In the genomic region with DNA sequence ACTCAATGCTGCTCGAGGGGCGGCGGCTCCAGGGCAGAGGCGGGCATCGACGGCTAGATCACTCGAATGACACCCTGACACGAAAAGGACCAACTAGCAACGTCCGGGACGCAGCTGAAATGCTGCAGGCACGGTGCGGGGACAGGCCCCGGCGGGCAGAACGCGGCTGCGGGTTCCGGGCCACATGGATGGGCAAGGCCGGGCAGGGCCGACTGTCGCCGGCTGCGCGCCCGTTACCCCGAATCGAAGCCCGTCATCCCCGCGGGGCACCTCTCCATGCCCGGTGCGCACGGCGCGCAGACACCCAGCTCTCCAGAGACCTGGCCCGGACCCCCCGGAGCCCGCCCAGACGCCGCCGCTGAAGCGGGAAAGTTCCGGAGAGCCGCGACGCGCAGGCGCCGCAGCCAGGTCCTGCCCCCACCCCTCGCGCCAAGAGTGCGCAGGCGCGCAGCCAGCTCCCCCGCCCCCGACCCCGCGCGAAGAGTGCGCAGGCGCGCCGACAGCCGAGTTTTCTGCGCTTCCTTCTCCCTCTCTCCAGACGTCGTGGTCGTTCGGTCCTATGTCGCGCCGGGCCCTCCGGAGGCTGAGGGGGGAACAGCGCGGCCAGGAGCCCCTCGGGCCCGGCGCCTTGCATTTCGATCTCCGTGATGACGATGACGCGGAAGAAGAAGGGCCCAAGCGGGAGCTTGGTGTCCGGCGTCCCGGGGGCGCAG, we compare ENCODE assay signal across 8 cellular contexts. TPM values are rescaled to one million over a fixed set of nuclear protein-coding genes. Genes with fewer than 3 reads are reported as not detected.
DNase-seq lines count a peak whose midpoint lies in the region; ATAC-seq and TF ChIP-seq lines count a peak whose summit lies in the region.

A gene with protein sequence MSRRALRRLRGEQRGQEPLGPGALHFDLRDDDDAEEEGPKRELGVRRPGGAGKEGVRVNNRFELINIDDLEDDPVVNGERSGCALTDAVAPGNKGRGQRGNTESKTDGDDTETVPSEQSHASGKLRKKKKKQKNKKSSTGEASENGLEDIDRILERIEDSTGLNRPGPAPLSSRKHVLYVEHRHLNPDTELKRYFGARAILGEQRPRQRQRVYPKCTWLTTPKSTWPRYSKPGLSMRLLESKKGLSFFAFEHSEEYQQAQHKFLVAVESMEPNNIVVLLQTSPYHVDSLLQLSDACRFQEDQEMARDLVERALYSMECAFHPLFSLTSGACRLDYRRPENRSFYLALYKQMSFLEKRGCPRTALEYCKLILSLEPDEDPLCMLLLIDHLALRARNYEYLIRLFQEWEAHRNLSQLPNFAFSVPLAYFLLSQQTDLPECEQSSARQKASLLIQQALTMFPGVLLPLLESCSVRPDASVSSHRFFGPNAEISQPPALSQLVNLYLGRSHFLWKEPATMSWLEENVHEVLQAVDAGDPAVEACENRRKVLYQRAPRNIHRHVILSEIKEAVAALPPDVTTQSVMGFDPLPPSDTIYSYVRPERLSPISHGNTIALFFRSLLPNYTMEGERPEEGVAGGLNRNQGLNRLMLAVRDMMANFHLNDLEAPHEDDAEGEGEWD (plus strand): TSS at position 484 of the 713 bp plus-strand sequence. CDS start 76 bp downstream, at position 560.

- peaks cover 8% of the 10 kb centered on the region for H3K4me1 Mint-ChIP-seq in HFFc6 (ENCODE audit: low read depth)
- H3K4me1 Mint-ChIP-seq in activated naive CD8-positive, alpha-beta T cell treated with anti-CD3 and anti-CD28 coated beads for 36 hours: peaks cover 17% of the 10 kb centered on the region

- H3K9me3 Mint-ChIP-seq in HFFc6: no peaks in the 10 kb centered on the region; the same call in 1 of the 2 replicates
- H3K9me3 Mint-ChIP-seq in activated naive CD8-positive, alpha-beta T cell treated with anti-CD3 and anti-CD28 coated beads for 36 hours: peaks cover 3% of the 10 kb centered on the region

- TF ChIP-seq CTCF in HFFc6 (IDR thresholded peaks at IDR 0.05): 0 out of 2 replicates have a peak, but pooled peaks have one; percentile 9
- no peak for TF ChIP-seq CTCF in SU-DHL-6 (IDR thresholded peaks at IDR 0.05; ENCODE audit: insufficient read depth, low read length, poor library complexity, severe bottlenecking)
- TF ChIP-seq CTCF in ovary (IDR thresholded peaks at IDR 0.05): no peak
- no peak for TF ChIP-seq CTCF in thoracic aorta (IDR thresholded peaks at IDR 0.05)

- no peaks in the 10 kb centered on the region for H3K9me2 ChIP-seq in SU-DHL-6 (replicated peaks; ENCODE audit: insufficient read depth, low read length)

- H3K4me3 ChIP-seq in SU-DHL-6 (ENCODE audit: insufficient read depth, low read length, poor library complexity, severe bottlenecking) (peak within 1 kb of the TSS; percentile 88), ovary (peak within 1 kb of the TSS; percentile 99), thoracic aorta (peak within 1 kb of the TSS; percentile 83)

- peak within 1 kb of the TSS; percentile 76 for H2AFZ ChIP-seq in SU-DHL-6 (ENCODE audit: low read depth, low read length, severe bottlenecking)

- no peaks in the 10 kb centered on the region for H3K27me3 Mint-ChIP-seq in HFFc6 (ENCODE audit: insufficient read depth)
- H3K27me3 Mint-ChIP-seq in activated naive CD8-positive, alpha-beta T cell treated with anti-CD3 and anti-CD28 coated beads for 36 hours: no peaks in the 10 kb centered on the region

- H3K27ac Mint-ChIP-seq in HFFc6: peak within 1 kb of the TSS; percentile 98
- peak within 1 kb of the TSS; percentile 97 for H3K27ac Mint-ChIP-seq in activated naive CD8-positive, alpha-beta T cell treated with anti-CD3 and anti-CD28 coated beads for 36 hours

- H3K9me3 ChIP-seq in SU-DHL-6 (ENCODE audit: insufficient read depth, low read length) (no peaks in the 10 kb centered on the region), ovary (no peaks in the 10 kb centered on the region), thoracic aorta (no peaks in the 10 kb centered on the region)

- peak within 1 kb of the TSS; percentile 95 for H3K9ac ChIP-seq in SU-DHL-6 (ENCODE audit: low read length)

- 0 out of 2 replicates have a peak, but pooled peaks cover 9% of the 10 kb centered on the region for H3F3A ChIP-seq in SU-DHL-6 (ENCODE audit: insufficient read depth)

- peaks cover 15% of the 10 kb centered on the region for H4K20me1 ChIP-seq in SU-DHL-6 (ENCODE audit: low read depth, low read length)

- peak within 1 kb of the TSS; percentile 83 for H3K4me2 ChIP-seq in SU-DHL-6 (ENCODE audit: low read depth, low read length, poor library complexity, severe bottlenecking)

- TF ChIP-seq EP300 in ovary (IDR thresholded peaks at IDR 0.05): no peak

- H3K4me1 ChIP-seq in ovary (ENCODE audit: insufficient read depth) (no peaks in the 10 kb centered on the region), thoracic aorta (ENCODE audit: control insufficient read depth in 1 of 2, low read depth in 2 of 2) (peaks cover 10 to 19% of the 10 kb centered on the region in 2 donors)

- DNase-seq in GM04504 (ENCODE audit: low read depth) (peak; percentile 65), HFFc6 (peak; percentile 52), NCI-H1048 (lab: John Stamatoyannopoulos, UW) (peak; percentile 46), head of caudate nucleus (peak; percentile 30 to 91 (median 80)), ovary (peak; percentile 83 to 91 (median 87)), thoracic aorta (ENCODE audit: low spot score) (peak; percentile 20)
- peak; percentile 84 for DNase-seq in activated naive CD8-positive, alpha-beta T cell treated with anti-CD3 and anti-CD28 coated beads for 36 hours

- intact Hi-C loops in head of caudate nucleus (cut with DNase I) (no loop called here), ovary (cut with DNase I) (no loop called here)

- 0 to 1% (median 1%) methylated on average over 63 to 89 of the region's 89 CpGs for WGBS in ovary, 3 donors

- H3K36me3 ChIP-seq in SU-DHL-6 (ENCODE audit: low read length) (peaks cover 17% of the 10 kb centered on the region), ovary (no peaks in the 10 kb centered on the region), thoracic aorta (peaks cover 13% of the 10 kb centered on the region)

- H3K27ac ChIP-seq in SU-DHL-6 (ENCODE audit: low read depth, low read length) (peak within 1 kb of the TSS; percentile 92), ovary (peak within 1 kb of the TSS; percentile 99), thoracic aorta (peak within 1 kb of the TSS; percentile 97 to 100)

- TF ChIP-seq POLR2A in ovary (IDR thresholded peaks at IDR 0.05): peak; percentile 91

- no peaks in the 10 kb centered on the region for H3K27me3 ChIP-seq in SU-DHL-6 (ENCODE audit: low read length)
- H3K27me3 ChIP-seq in ovary: no peaks in the 10 kb centered on the region
- H3K27me3 ChIP-seq in thoracic aorta (replicated peaks; ENCODE audit: insufficient read depth): no peaks in the 10 kb centered on the region

- peak within 1 kb of the TSS; percentile 90 for H3K4me3 Mint-ChIP-seq in HFFc6
- peak within 1 kb of the TSS; percentile 92 for H3K4me3 Mint-ChIP-seq in activated naive CD8-positive, alpha-beta T cell treated with anti-CD3 and anti-CD28 coated beads for 36 hours

- peaks cover 31% of the 10 kb centered on the region for H3K36me3 Mint-ChIP-seq in HFFc6 (ENCODE audit: low read depth)
- H3K36me3 Mint-ChIP-seq in activated naive CD8-positive, alpha-beta T cell treated with anti-CD3 and anti-CD28 coated beads for 36 hours: peaks cover 25% of the 10 kb centered on the region

- peak; percentile 77 for ATAC-seq in thoracic aorta (ENCODE audit: insufficient number of reproducible peaks, low FRiP score, low read depth)

- peaks cover 38% of the 10 kb centered on the region for H3K79me2 ChIP-seq in SU-DHL-6 (ENCODE audit: insufficient read depth, low read length)

RNA-seq across cellular contexts. Expression of the gene that starts here (rescaled TPM):
- 100 to 1,000 TPM; 157 to 202 (median 170) TPM for total RNA-seq in HFFc6 (2021; fragmentation: NEBNext Ultra II Directional; extraction: Animal tissue kit (Norgen Biotek cat#: 25700))
- total RNA-seq in activated naive CD8-positive, alpha-beta T cell treated with anti-CD3 and anti-CD28 coated beads for 36 hours: 100 to 1,000 TPM; 126 to 127 TPM
- total RNA-seq in ovary: 100 to 1,000 TPM; 132 to 210 (median 185) TPM
- 100 to 1,000 TPM; 122 to 186 TPM for polyA plus RNA-seq in ovary
- 100 to 1,000 TPM; 166 to 247 TPM for total RNA-seq in thoracic aorta

Comparison
In these comparisons a context has a peak if more than half of its experiments do, and no peak if none do; other contexts are left out.
1. Peak in every context shown above with its lines: DNase-seq, ATAC-seq, H3K4me3 ChIP-seq and H3K27ac ChIP-seq.
2. DNase-seq: peak in every context shown above with its lines; median percentile 87 in ovary; 84 in activated naive CD8-positive, alpha-beta T cell treated with anti-CD3 and anti-CD28 coated beads for 36 hours; 80 in head of caudate nucleus; 65 in GM04504; 52 in HFFc6; 46 in NCI-H1048; 20 in thoracic aorta.